In genomic region chr17:17122781-17123483, GRCh38 we compare ENCODE assay signal across 26 cellular contexts.
A peak's percentile ranks its signal among the peaks of the same experiment; 100 is the strongest.
DNase-seq lines count a peak whose midpoint lies in the region; ATAC-seq and TF ChIP-seq lines count a peak whose summit lies in the region.
"Had no signal": no experiment of that assay in that cellular context is flagged by ENCODE, and none has a peak within 500 bp of the region (broad histone marks: within the 10 kb centered on the region; RNA-seq: fewer than 3 reads in every experiment).

No MANE protein-coding gene starts in this region.

- intact Hi-C loops in Right ventricle myocardium superior (cut with DNase I): no loop called here
- intact Hi-C loops in left ventricle myocardium superior (cut with micrococcal nuclease): no loop called here
- intact Hi-C loops in OCI-LY7 (cut with micrococcal nuclease; ENCODE audit: unreplicated experiment): no loop called here

- H3K9me2 ChIP-seq in OCI-LY7 (ENCODE audit: insufficient read depth, low read length): no peaks in the 10 kb centered on the region

- ATAC-seq in Right ventricle myocardium superior (ENCODE audit: poor library complexity) (no peak), left ventricle myocardium superior (no peak), GM18858 (IDR thresholded peaks at IDR 0.05; ENCODE audit: unreplicated experiment) (no peak)
- ATAC-seq in effector memory CD8-positive, alpha-beta T cell (replicated peaks): no peak
- ATAC-seq: K562 had no signal

- no peak overlapping the region for H3K27ac ChIP-seq in OCI-LY7 (ENCODE audit: low read depth, low read length, poor library complexity, severe bottlenecking)
- H3K27ac ChIP-seq: brain microvascular endothelial cell, neutrophil, prostate gland had no signal

- no peaks in the 10 kb centered on the region for H3K27me3 Mint-ChIP-seq in effector memory CD8-positive, alpha-beta T cell

- H3K79me2 ChIP-seq in OCI-LY7 (ENCODE audit: insufficient read depth, low read depth, low read length): no peaks in the 10 kb centered on the region

- DNase-seq in Right ventricle myocardium superior (peak; percentile 18), left ventricle myocardium superior (no peak), OCI-LY7 (ENCODE audit: low spot score) (peak; percentile 17), NCI-H187 treated with DMSO at 0.1 percent for 48 hours (lab: John Stamatoyannopoulos, UW) (no peak), foreskin melanocyte (no peak), medulla oblongata (ENCODE audit: extremely low spot score) (no peak)
- DNase-seq in effector memory CD8-positive, alpha-beta T cell: no peak
- DNase-seq: activated CD4-positive, alpha-beta T cell treated with anti-CD3 and anti-CD28 coated beads for 4 hours; activated gamma-delta T cell treated with Interleukin-2 at 50 U/mL for 16 hours; activated T-cell treated with anti-CD3 and anti-CD28 coated beads for 4 hours; brain microvascular endothelial cell; COR-L47; effector CD8-positive, alpha-beta T cell; erythroblast; GDM1; HCEC 1CT; NCI-H2081; NCI-H226; NCI-H774; stimulated activated CD4-positive, alpha-beta T cell treated with anti-CD3 and anti-CD28 coated beads, Interleukin-15, amount 100 ng/mL, for 24 hours; stimulated activated naive CD4-positive, alpha-beta T cell treated with Interleukin-2 at 50 U/mL for 16 hours had no signal

- H3K9me3 Mint-ChIP-seq in effector memory CD8-positive, alpha-beta T cell: no peaks in the 10 kb centered on the region
- H3K9me3 Mint-ChIP-seq: T-helper 2 cell treated with Interferon-gamma antibody and Interleukin-4, amounts not matched to agents 5 μg/mL and 100 μg/mL, for 36 hours had no signal

- no peaks in the 10 kb centered on the region for H4K20me1 ChIP-seq in OCI-LY7 (ENCODE audit: insufficient read depth, low read length)

- no peak overlapping the region for H2AFZ ChIP-seq in OCI-LY7 (ENCODE audit: low read length)

- peak overlapping the region in 1 of 2 donors; percentile 36 for H3K4me3 Mint-ChIP-seq in effector memory CD8-positive, alpha-beta T cell
- H3K4me3 Mint-ChIP-seq: T-helper 2 cell treated with Interferon-gamma antibody and Interleukin-4, amounts not matched to agents 5 μg/mL and 100 μg/mL, for 36 hours had no signal

- CTCF ChIA-PET in OCI-LY7 (lab: Charles Lee; ENCODE audit: unreplicated experiment): no interaction called here

- peaks cover 6% of the 10 kb centered on the region for H3K36me3 Mint-ChIP-seq in effector memory CD8-positive, alpha-beta T cell (ENCODE audit: insufficient read depth)

- no TSS peak for BruUV-seq in OCI-LY7 (replicated peaks; lab: Mats Ljungman, UMichigan)

- peaks cover 84 to 87% of the 10 kb centered on the region in 2 donors for H3K4me1 Mint-ChIP-seq in effector memory CD8-positive, alpha-beta T cell (ENCODE audit: low read depth in 2 of 2)

- no peaks in the 10 kb centered on the region for H3K9me3 ChIP-seq in OCI-LY7 (ENCODE audit: low read length)
- H3K9me3 ChIP-seq: neutrophil, prostate gland had no signal

- H3K36me3 ChIP-seq in OCI-LY7 (ENCODE audit: insufficient read depth, low read length): no peaks in the 10 kb centered on the region
- H3K36me3 ChIP-seq: prostate gland had no signal

- no peak overlapping the region for H3K4me3 ChIP-seq in OCI-LY7 (ENCODE audit: low read depth, low read length, poor library complexity, severe bottlenecking)
- H3K4me3 ChIP-seq: K562, prostate gland had no signal

- H3K4me1 ChIP-seq in OCI-LY7 (ENCODE audit: insufficient read depth, low read length, poor library complexity, severe bottlenecking): peaks cover 20% of the 10 kb centered on the region

- no peak overlapping the region for H3K4me2 ChIP-seq in OCI-LY7 (ENCODE audit: low read length)

- H3K27ac Mint-ChIP-seq in effector memory CD8-positive, alpha-beta T cell: peak overlapping the region; percentile 87 to 94
- H3K27ac Mint-ChIP-seq: T-helper 2 cell treated with Interferon-gamma antibody and Interleukin-4, amounts not matched to agents 5 μg/mL and 100 μg/mL, for 36 hours had no signal

- POLR2A ChIA-PET in OCI-LY7 (lab: Charles Lee): interaction anchor here (0.7 kb wide), 1 partner anchor 245 kb away, joined by 5 read pairs; no protein-coding TSS in a partner anchor

- no peak for TF ChIP-seq CTCF in OCI-LY7 (conservative IDR thresholded peaks at IDR 0.05; ENCODE audit: low read length)

Comparison
In these comparisons a context has a peak if more than half of its experiments do, and no peak if none do; other contexts are left out.
1. DNase-seq: peak in Right ventricle myocardium superior (single experiment) and OCI-LY7 (single experiment); none in left ventricle myocardium superior (single experiment), effector memory CD8-positive, alpha-beta T cell (0 of 3), NCI-H187 treated with DMSO at 0.1 percent for 48 hours (single experiment), foreskin melanocyte (single experiment) and medulla oblongata (single experiment).